In the genomic region with DNA sequence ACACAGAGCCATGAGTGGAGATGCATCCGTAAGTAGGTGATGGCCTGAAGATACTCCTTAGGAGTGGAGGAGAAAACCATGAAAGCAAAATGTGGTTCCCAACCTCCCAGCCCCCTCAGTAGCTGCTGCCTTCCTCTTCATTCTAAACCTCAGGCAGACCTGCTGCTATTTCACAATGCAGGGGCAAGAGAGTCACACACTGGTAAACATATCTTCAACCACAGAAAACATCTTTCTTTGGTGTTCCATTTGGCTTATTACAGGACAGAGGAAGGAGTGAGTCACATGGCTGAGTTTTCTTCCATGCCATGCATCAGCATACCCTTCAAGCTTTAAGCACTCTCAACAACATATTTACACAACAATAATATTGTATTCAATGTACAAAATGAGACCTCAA, we compare ENCODE assay signal across 20 cellular contexts.
DNase-seq lines count a peak whose midpoint lies in the region; ATAC-seq and TF ChIP-seq lines count a peak whose summit lies in the region.
"Had no signal": no experiment of that assay in that cellular context is flagged by ENCODE, and none has a peak within 500 bp of the region (broad histone marks: within the 10 kb centered on the region; RNA-seq: fewer than 3 reads in every experiment).

No MANE protein-coding gene starts in this region.

- DNase-seq in GM23248 (peak; percentile 66), NCI-H226 (peak; percentile 64), mammary epithelial cell (peak; percentile 32), mesenchymal stem cell (peak; percentile 69), OCI-M1 (lab: John Stamatoyannopoulos, UW) (no peak)
- no peak for DNase-seq in activated naive CD4-positive, alpha-beta T cell (lab: John Stamatoyannopoulos, UW)
- DNase-seq: cerebellar nuclear complex; effector memory CD8-positive, alpha-beta T cell; foreskin melanocyte; NCI-H1092; NCI-H2107; NCI-H69; Peyer's patch; retina; stimulated activated CD4-positive, alpha-beta T cell treated with anti-CD3 and anti-CD28 coated beads, Interleukin-15, amount 100 ng/mL, for 24 hours; stimulated activated naive CD4-positive, alpha-beta T cell; T-cell; trophoblast cell had no signal

- H3K79me1 ChIP-seq in mesenchymal stem cell (replicated peaks; ENCODE audit: low read length, poor library complexity, severe bottlenecking): no peaks in the 10 kb centered on the region

- H2BK12ac ChIP-seq in mesenchymal stem cell (ENCODE audit: low read length in 2 of 2): no peak overlapping the region

- H3K27me3 ChIP-seq in GM23248 (replicated peaks; ENCODE audit: insufficient read depth) (no peaks in the 10 kb centered on the region), mammary epithelial cell (ENCODE audit: insufficient read depth, low read length) (no peaks in the 10 kb centered on the region), mesenchymal stem cell (ENCODE audit: control insufficient read depth in 1 of 2, insufficient read depth in 1 of 2, low read length in 2 of 2) (no peaks in the 10 kb centered on the region)
- H3K27me3 ChIP-seq: Peyer's patch had no signal

- dilution Hi-C loops in mammary epithelial cell (cut with HindIII; ENCODE audit: low sequenced_read_pairs): loop anchor here (10.0 kb wide), 1 partner anchor 63 kb away; no protein-coding TSS in a partner anchor

- in situ Hi-C loops in GM23248 (cut with MboI) (no loop called here), mammary epithelial cell (cut with MboI; ENCODE audit: low sequenced_read_pairs in 2 of 2) (no loop called here)

- H3K4me2 ChIP-seq in GM23248 (ENCODE audit: unreplicated experiment): no peak overlapping the region
- H3K4me2 ChIP-seq in mammary epithelial cell (ENCODE audit: insufficient read depth, low read depth, low read length): no peak overlapping the region
- no peak overlapping the region for H3K4me2 ChIP-seq in mesenchymal stem cell (ENCODE audit: low read length, poor library complexity, severe bottlenecking)

- H3K27ac ChIP-seq in GM23248 (no peak overlapping the region), mammary epithelial cell (ENCODE audit: insufficient read depth, low read depth, low read length) (no peak overlapping the region), mesenchymal stem cell (ENCODE audit: low read length, poor library complexity, severe bottlenecking) (no peak overlapping the region)
- H3K27ac ChIP-seq: C4-2B, Peyer's patch had no signal

- no peak overlapping the region for H3K4ac ChIP-seq in mesenchymal stem cell (ENCODE audit: low read depth in 1 of 2, low read length in 2 of 2)

- H3K14ac ChIP-seq in mesenchymal stem cell (ENCODE audit: low read length in 2 of 2): no peak overlapping the region

- no peaks in the 10 kb centered on the region for H3F3A ChIP-seq in GM23248 (ENCODE audit: insufficient read depth)

- H3K4me3 ChIP-seq in GM23248 (no peak overlapping the region), mammary epithelial cell (replicated peaks in 1 of 3; ENCODE audit: insufficient read depth in 1 of 3, low read depth in 2 of 3, low read length in 3 of 3) (no peak overlapping the region), mesenchymal stem cell (ENCODE audit: insufficient read depth in 1 of 2, low read depth in 1 of 2, low read length in 2 of 2) (no peak overlapping the region)
- H3K4me3 ChIP-seq: Peyer's patch had no signal

- H3K36me3 ChIP-seq in GM23248 (ENCODE audit: low read depth): no peaks in the 10 kb centered on the region
- H3K36me3 ChIP-seq in mammary epithelial cell (ENCODE audit: insufficient read depth, low read length): no peaks in the 10 kb centered on the region
- H3K36me3 ChIP-seq in mesenchymal stem cell (ENCODE audit: control insufficient read depth in 1 of 2, insufficient read depth in 2 of 2, low read depth in 1 of 2, low read length in 2 of 2): no peaks in the 10 kb centered on the region
- H3K36me3 ChIP-seq: Peyer's patch had no signal

- H3K79me2 ChIP-seq in GM23248 (ENCODE audit: insufficient read depth): no peaks in the 10 kb centered on the region
- no peaks in the 10 kb centered on the region for H3K79me2 ChIP-seq in mammary epithelial cell (ENCODE audit: insufficient read depth, low read length)

- BruUV-seq in mammary epithelial cell (replicated peaks; lab: Mats Ljungman, UMichigan): no TSS peak

- H2AK5ac ChIP-seq in mesenchymal stem cell (ENCODE audit: low read length, severe bottlenecking): no peak overlapping the region

- no peaks in the 10 kb centered on the region for H3K9me2 ChIP-seq in GM23248 (ENCODE audit: insufficient read depth)

- intact Hi-C loops in mammary epithelial cell (cut with micrococcal nuclease): no loop called here

- TF ChIP-seq CTCF in mammary epithelial cell (conservative IDR thresholded peaks at IDR 0.05 in 1 of 2, IDR thresholded peaks at IDR 0.05 in 1 of 2; ENCODE audit: extremely low read depth in 1 of 2, insufficient read depth in 1 of 2, low read depth in 1 of 2, low read length in 2 of 2): no peak

- H3K18ac ChIP-seq in mesenchymal stem cell (ENCODE audit: low read depth in 1 of 2, low read length in 2 of 2): peak overlapping the region in 1 of 2 experiments; percentile 32

- no peak overlapping the region for H2BK15ac ChIP-seq in mesenchymal stem cell (ENCODE audit: low read depth, poor library complexity, severe bottlenecking)

- no peak for ATAC-seq in HG02870 (IDR thresholded peaks at IDR 0.05; ENCODE audit: unreplicated experiment)
- ATAC-seq: effector memory CD8-positive, alpha-beta T cell; T-cell had no signal

- H4K8ac ChIP-seq in mesenchymal stem cell (ENCODE audit: low read length): no peak overlapping the region

- no peak overlapping the region for H2BK5ac ChIP-seq in mesenchymal stem cell (ENCODE audit: low read depth, low read length, poor library complexity, severe bottlenecking)

- H3K4me1 ChIP-seq in GM23248 (ENCODE audit: insufficient read depth) (peaks cover 8% of the 10 kb centered on the region; the same call in 1 of the 2 replicates), mammary epithelial cell (ENCODE audit: insufficient read depth, low read length) (no peaks in the 10 kb centered on the region), mesenchymal stem cell (ENCODE audit: control insufficient read depth, insufficient read depth, low read depth, low read length) (no peaks in the 10 kb centered on the region)
- H3K4me1 ChIP-seq: Peyer's patch had no signal

- no peak overlapping the region for H2AFZ ChIP-seq in GM23248
- no peak overlapping the region for H2AFZ ChIP-seq in mammary epithelial cell (ENCODE audit: low read depth, low read length)
- no peak overlapping the region for H2AFZ ChIP-seq in mesenchymal stem cell (ENCODE audit: low read depth, low read length)

- H3K9me3 ChIP-seq in GM23248 (ENCODE audit: low read depth): no peaks in the 10 kb centered on the region
- no peaks in the 10 kb centered on the region for H3K9me3 ChIP-seq in mammary epithelial cell (replicated peaks; ENCODE audit: insufficient read depth, low read length)
- H3K9me3 ChIP-seq in mesenchymal stem cell (ENCODE audit: control insufficient read depth, low read length): no peaks in the 10 kb centered on the region
- H3K9me3 ChIP-seq: Peyer's patch had no signal

- H4K20me1 ChIP-seq in GM23248 (ENCODE audit: insufficient read depth): no peaks in the 10 kb centered on the region
- no peaks in the 10 kb centered on the region for H4K20me1 ChIP-seq in mammary epithelial cell (ENCODE audit: insufficient read depth, low read length)

- H3K23ac ChIP-seq in mesenchymal stem cell (ENCODE audit: low read length in 2 of 2): no peak overlapping the region

- 57 to 73% methylated on average over 1 of the region's 1 CpG for WGBS in GM23248 (ENCODE audit: low coverage in 1 of 2, low lambda C conversion rate in 2 of 2, missing lambda C conversion rate in 2 of 2), 2 experiments
- 75% methylated on average over 1 of the region's 1 CpG for WGBS in mammary epithelial cell (ENCODE audit: low coverage, missing lambda C conversion rate)
- WGBS in mesenchymal stem cell: no CpG with 5 or more reads among the region's 1 CpG

- CTCF ChIA-PET in mammary epithelial cell (lab: Charles Lee; ENCODE audit: low non-redundant PET): no interaction called here

- H2BK120ac ChIP-seq in mesenchymal stem cell (ENCODE audit: low read depth, low read length): no peak overlapping the region

- no peak overlapping the region for H4K91ac ChIP-seq in mesenchymal stem cell (ENCODE audit: low read length)

- H3K9ac ChIP-seq in GM23248: no peak overlapping the region
- H3K9ac ChIP-seq in mammary epithelial cell (ENCODE audit: insufficient read depth, low read length): no peak overlapping the region
- no peak overlapping the region for H3K9ac ChIP-seq in mesenchymal stem cell (ENCODE audit: low read length)

Comparison
In these comparisons a context has a peak if more than half of its experiments do, and no peak if none do; other contexts are left out.
1. DNase-seq: peak in GM23248 (single experiment), NCI-H226 (single experiment), mammary epithelial cell (single experiment) and mesenchymal stem cell (single experiment); none in OCI-M1 (single experiment) and activated naive CD4-positive, alpha-beta T cell (0 of 4).